ENCODE assay signal across 36 cellular contexts in the genomic region with DNA sequence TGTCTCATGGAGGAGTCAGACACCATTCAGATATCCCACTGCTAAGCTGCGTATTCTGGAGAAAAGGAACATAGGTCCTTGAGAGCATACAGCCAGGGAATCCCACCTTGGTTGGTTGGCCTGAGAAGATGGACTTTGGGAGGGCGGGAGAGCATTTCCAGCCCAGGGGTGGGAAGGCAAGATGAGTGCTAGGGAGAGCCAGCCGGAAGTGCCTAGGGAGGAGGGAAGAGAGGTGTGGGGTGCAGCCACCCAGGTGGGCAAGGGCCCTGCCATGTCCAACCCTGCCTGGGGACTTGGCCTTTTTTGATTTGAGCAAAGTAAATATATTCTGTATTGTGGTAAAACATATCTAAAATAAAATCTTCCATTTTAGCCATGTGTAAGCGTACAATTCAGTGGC. TPM values are rescaled to one million over a fixed set of nuclear protein-coding genes. Genes with fewer than 3 reads are reported as not detected.
"Had no signal": no experiment of that assay in that cellular context is flagged by ENCODE, and none has a peak within 500 bp of the region (broad histone marks: within the 10 kb centered on the region; RNA-seq: fewer than 3 reads in every experiment).

No MANE protein-coding gene starts in this region.

- H3K4me1 ChIP-seq: body of pancreas had no signal

- H3K36me3 ChIP-seq: adrenal gland, brain microvascular endothelial cell, breast epithelium had no signal

- H3K27me3 ChIP-seq: adrenal gland, body of pancreas, brain microvascular endothelial cell, breast epithelium had no signal

- H3K36me3 Mint-ChIP-seq: activated CD4-positive, alpha-beta memory T cell treated with anti-CD3 and anti-CD28 coated beads for 36 hours; activated naive CD4-positive, alpha-beta T cell treated with anti-CD3 and anti-CD28 coated beads, Interleukin-2, amount 50 U/mL, for 72 hours; activated naive CD8-positive, alpha-beta T cell treated with anti-CD3 and anti-CD28 coated beads for 36 hours; T-cell had no signal

- H3K4me3 ChIP-seq: adrenal gland, body of pancreas, breast epithelium had no signal

- H3K27ac Mint-ChIP-seq: activated CD4-positive, alpha-beta memory T cell treated with anti-CD3 and anti-CD28 coated beads for 36 hours; activated CD4-positive, alpha-beta T cell treated with anti-CD3 and anti-CD28 coated beads, Interleukin-2, amount 10 ng/mL, durations not matched to agents 24 days and 14 days; activated CD8-positive, alpha-beta T cell treated with anti-CD3 and anti-CD28 coated beads for 36 hours; activated naive CD4-positive, alpha-beta T cell treated with anti-CD3 and anti-CD28 coated beads for 36 hours; activated naive CD4-positive, alpha-beta T cell treated with anti-CD3 and anti-CD28 coated beads, Interleukin-2, amount 50 U/mL, for 72 hours; activated naive CD8-positive, alpha-beta T cell treated with anti-CD3 and anti-CD28 coated beads for 36 hours; activated T-cell treated with anti-CD3 and anti-CD28 coated beads, Interleukin-2, amount 50 U/mL, for 72 hours; activated T-helper 1 cell treated with anti-CD3 and anti-CD28 coated beads, Interleukin-12 subunit alpha, Interleukin-12 subunit beta, Interleukin-2, Interleukin-4 antibody, amounts not matched to agents 30 ng/mL and 10 ng/mL and 1 ng/mL, durations not matched to agents 14 hours and 24 hours and 36 hours; activated T-helper 17 cell treated with anti-CD3 and anti-CD28 coated beads, Interleukin-2, amount 50 U/mL, for 72 hours; T-cell; T-helper 1 cell treated with Interleukin-12 subunit alpha and Interleukin-12 subunit beta and Interleukin-4 antibody, amounts not matched to agents 30 μg/mL and 1 μg/mL, for 36 hours; T-helper 2 cell treated with Interferon-gamma antibody and Interleukin-4, amounts not matched to agents 5 μg/mL and 100 μg/mL, for 36 hours had no signal

- H3K27me3 Mint-ChIP-seq: activated CD4-positive, alpha-beta memory T cell treated with anti-CD3 and anti-CD28 coated beads for 36 hours; activated CD4-positive, alpha-beta T cell treated with anti-CD3 and anti-CD28 coated beads, Interleukin-2, amount 10 ng/mL, durations not matched to agents 24 days and 14 days; activated CD8-positive, alpha-beta T cell treated with anti-CD3 and anti-CD28 coated beads for 36 hours; activated naive CD8-positive, alpha-beta T cell treated with anti-CD3 and anti-CD28 coated beads for 36 hours; activated T-helper 17 cell treated with anti-CD3 and anti-CD28 coated beads, Interleukin-2, amount 50 U/mL, for 72 hours; T-cell had no signal

- H3K9me3 ChIP-seq: adrenal gland, body of pancreas, breast epithelium had no signal

- H3K27ac ChIP-seq: adrenal gland, body of pancreas, brain microvascular endothelial cell, breast epithelium, VCaP had no signal

- ATAC-seq: activated CD4-positive, CD25-positive, alpha-beta regulatory T cell treated with anti-CD3 and anti-CD28 coated beads, Interleukin-2, amount 50 U/mL, for 24 hours; activated CD8-positive, alpha-beta T cell treated with anti-CD3 and anti-CD28 coated beads for 36 hours; activated naive CD4-positive, alpha-beta T cell treated with anti-CD3 and anti-CD28 coated beads, Interleukin-2, amount 50 U/mL, for 72 hours; activated T-cell treated with anti-CD3 and anti-CD28 coated beads, Interleukin-2, amount 50 U/mL, for 4 hours; activated T-cell treated with anti-CD3 and anti-CD28 coated beads, Interleukin-2, amount 50 U/mL, for 72 hours; activated T-helper 17 cell treated with anti-CD3 and anti-CD28 coated beads, Interleukin-2, amount 50 U/mL, for 72 hours; body of pancreas; T-cell had no signal

- H3K9me3 Mint-ChIP-seq: activated CD4-positive, alpha-beta memory T cell treated with anti-CD3 and anti-CD28 coated beads for 36 hours; activated CD4-positive, alpha-beta T cell treated with anti-CD3 and anti-CD28 coated beads, Interleukin-2, amount 10 ng/mL, durations not matched to agents 24 days and 14 days; activated CD8-positive, alpha-beta T cell treated with anti-CD3 and anti-CD28 coated beads for 36 hours; activated naive CD4-positive, alpha-beta T cell treated with anti-CD3 and anti-CD28 coated beads for 36 hours; activated naive CD4-positive, alpha-beta T cell treated with anti-CD3 and anti-CD28 coated beads, Interleukin-2, amount 50 U/mL, for 72 hours; activated naive CD8-positive, alpha-beta T cell treated with anti-CD3 and anti-CD28 coated beads for 36 hours; activated T-cell treated with anti-CD3 and anti-CD28 coated beads, Interleukin-2, amount 50 U/mL, for 4 hours; activated T-cell treated with anti-CD3 and anti-CD28 coated beads, Interleukin-2, amount 50 U/mL, for 72 hours; activated T-helper 1 cell treated with anti-CD3 and anti-CD28 coated beads, Interleukin-12 subunit alpha, Interleukin-12 subunit beta, Interleukin-2, Interleukin-4 antibody, amounts not matched to agents 30 ng/mL and 10 ng/mL and 1 ng/mL, durations not matched to agents 14 hours and 24 hours and 36 hours; activated T-helper 17 cell treated with anti-CD3 and anti-CD28 coated beads, Interleukin-2, amount 50 U/mL, for 72 hours; T-cell; T-helper 1 cell treated with Interleukin-12 subunit alpha and Interleukin-12 subunit beta and Interleukin-4 antibody, amounts not matched to agents 30 μg/mL and 1 μg/mL, for 36 hours; T-helper 2 cell treated with Interferon-gamma antibody and Interleukin-4, amounts not matched to agents 5 μg/mL and 100 μg/mL, for 36 hours had no signal

- H3K4me1 Mint-ChIP-seq: activated CD4-positive, alpha-beta T cell treated with anti-CD3 and anti-CD28 coated beads, Interleukin-2, amount 10 ng/mL, durations not matched to agents 24 days and 14 days; activated T-helper 17 cell treated with anti-CD3 and anti-CD28 coated beads, Interleukin-2, amount 50 U/mL, for 72 hours had no signal

- DNase-seq: activated CD4-positive, alpha-beta memory T cell treated with anti-CD3 and anti-CD28 coated beads for 36 hours; activated CD4-positive, alpha-beta T cell treated with anti-CD3 and anti-CD28 coated beads for 4 hours; activated CD4-positive, alpha-beta T cell treated with anti-CD3 and anti-CD28 coated beads, Interleukin-2, amount 10 ng/mL, durations not matched to agents 24 days and 14 days; activated CD4-positive, alpha-beta T cell treated with anti-CD3 and anti-CD28 coated beads, Interleukin-2, amount 50 U/mL, for 1 hour; activated CD4-positive, alpha-beta T cell treated with anti-CD3 and anti-CD28 coated beads, Interleukin-2, amount 50 U/mL, for 4 hours; activated CD4-positive, CD25-positive, alpha-beta regulatory T cell; activated CD8-positive, alpha-beta memory T cell treated with anti-CD3 and anti-CD28 coated beads, Interleukin-2, amount 50 U/mL, for 4 hours; activated CD8-positive, alpha-beta T cell treated with anti-CD3 and anti-CD28 coated beads for 36 hours; activated effector memory CD4-positive, alpha-beta T cell treated with anti-CD3 and anti-CD28 coated beads, Interleukin-2, amount 50 U/mL, for 16 hours; activated gamma-delta T cell treated with Interleukin-2 at 50 U/mL for 16 hours; activated naive CD4-positive, alpha-beta T cell; activated naive CD4-positive, alpha-beta T cell treated with anti-CD3 and anti-CD28 coated beads for 36 hours; activated naive CD4-positive, alpha-beta T cell treated with anti-CD3 and anti-CD28 coated beads, Interleukin-2, amount 50 U/mL, for 16 hours; activated naive CD8-positive, alpha-beta T cell treated with anti-CD3 and anti-CD28 coated beads for 36 hours; activated T-cell treated with anti-CD3 and anti-CD28 coated beads for 4 hours; activated T-cell treated with anti-CD3 and anti-CD28 coated beads, Interleukin-2, amount 50 U/mL, for 1 hour; activated T-cell treated with anti-CD3 and anti-CD28 coated beads, Interleukin-2, amount 50 U/mL, for 4 hours; activated T-cell treated with anti-CD3 and anti-CD28 coated beads, Interleukin-2, amount 50 U/mL, for 72 hours; amniotic stem cell; aorta; body of pancreas; brain microvascular endothelial cell; central memory CD4-positive, alpha-beta T cell; T-cell; T-helper 2 cell; T-helper 9 cell had no signal

- H3K4me3 Mint-ChIP-seq: activated CD4-positive, alpha-beta memory T cell treated with anti-CD3 and anti-CD28 coated beads for 36 hours; activated CD4-positive, alpha-beta T cell treated with anti-CD3 and anti-CD28 coated beads, Interleukin-2, amount 10 ng/mL, durations not matched to agents 24 days and 14 days; activated CD8-positive, alpha-beta T cell treated with anti-CD3 and anti-CD28 coated beads for 36 hours; activated naive CD4-positive, alpha-beta T cell treated with anti-CD3 and anti-CD28 coated beads for 36 hours; activated naive CD8-positive, alpha-beta T cell treated with anti-CD3 and anti-CD28 coated beads for 36 hours; activated T-cell treated with anti-CD3 and anti-CD28 coated beads, Interleukin-2, amount 50 U/mL, for 4 hours; activated T-cell treated with anti-CD3 and anti-CD28 coated beads, Interleukin-2, amount 50 U/mL, for 72 hours; activated T-helper 1 cell treated with anti-CD3 and anti-CD28 coated beads, Interleukin-12 subunit alpha, Interleukin-12 subunit beta, Interleukin-2, Interleukin-4 antibody, amounts not matched to agents 30 ng/mL and 10 ng/mL and 1 ng/mL, durations not matched to agents 14 hours and 24 hours and 36 hours; activated T-helper 17 cell treated with anti-CD3 and anti-CD28 coated beads, Interleukin-2, amount 50 U/mL, for 72 hours; T-cell; T-helper 1 cell treated with Interleukin-12 subunit alpha and Interleukin-12 subunit beta and Interleukin-4 antibody, amounts not matched to agents 30 μg/mL and 1 μg/mL, for 36 hours; T-helper 2 cell treated with Interferon-gamma antibody and Interleukin-4, amounts not matched to agents 5 μg/mL and 100 μg/mL, for 36 hours had no signal

RNA-seq across cellular contexts. Expression of gene SIAH3, which starts 19.7 kb away (rescaled TPM):
- total RNA-seq: cardiac septum had no signal
